Comparison of ENCODE assay signal across 1 cellular context in the genomic region with DNA sequence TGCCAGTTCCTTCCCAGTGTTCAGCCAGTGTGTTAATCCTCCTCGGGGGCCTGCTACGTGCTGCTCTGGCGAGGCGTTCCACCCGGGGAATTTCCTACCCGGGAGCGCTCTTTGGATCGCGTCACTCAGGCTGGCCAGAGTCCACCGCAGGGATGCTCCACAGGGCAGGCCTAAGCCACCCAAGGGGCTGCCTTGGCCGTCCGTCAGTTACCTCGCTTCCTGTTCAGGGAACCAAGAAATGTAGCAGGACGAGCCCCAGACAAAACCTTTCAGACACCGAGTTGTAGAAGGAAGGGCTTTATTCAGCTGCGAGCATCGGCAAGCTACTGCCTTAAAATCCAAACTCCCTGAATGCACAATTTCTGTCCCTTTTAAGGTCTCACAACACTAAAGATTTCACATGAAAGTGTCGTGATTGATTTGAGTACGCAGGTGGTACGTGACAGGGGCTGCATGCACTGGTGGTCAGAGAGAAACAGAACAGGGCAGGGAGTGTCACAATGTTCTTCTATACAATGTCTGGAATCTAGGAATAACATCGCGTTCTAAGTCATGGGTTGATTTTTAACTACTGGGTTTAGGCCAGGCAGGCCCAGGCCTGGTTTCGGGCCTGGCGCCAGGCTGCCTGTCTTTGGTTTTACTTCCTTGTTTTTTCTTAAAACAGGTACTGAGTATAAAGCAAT.
TF ChIP-seq lines count a peak whose summit lies in the region.

No MANE protein-coding gene starts in this region.

TF ChIP-seq in HepG2, 621 proteins besides CTCF, POLR2A, EP300 and RAD21 (continued from another document):
- TF ChIP-seq, protein P1, sequence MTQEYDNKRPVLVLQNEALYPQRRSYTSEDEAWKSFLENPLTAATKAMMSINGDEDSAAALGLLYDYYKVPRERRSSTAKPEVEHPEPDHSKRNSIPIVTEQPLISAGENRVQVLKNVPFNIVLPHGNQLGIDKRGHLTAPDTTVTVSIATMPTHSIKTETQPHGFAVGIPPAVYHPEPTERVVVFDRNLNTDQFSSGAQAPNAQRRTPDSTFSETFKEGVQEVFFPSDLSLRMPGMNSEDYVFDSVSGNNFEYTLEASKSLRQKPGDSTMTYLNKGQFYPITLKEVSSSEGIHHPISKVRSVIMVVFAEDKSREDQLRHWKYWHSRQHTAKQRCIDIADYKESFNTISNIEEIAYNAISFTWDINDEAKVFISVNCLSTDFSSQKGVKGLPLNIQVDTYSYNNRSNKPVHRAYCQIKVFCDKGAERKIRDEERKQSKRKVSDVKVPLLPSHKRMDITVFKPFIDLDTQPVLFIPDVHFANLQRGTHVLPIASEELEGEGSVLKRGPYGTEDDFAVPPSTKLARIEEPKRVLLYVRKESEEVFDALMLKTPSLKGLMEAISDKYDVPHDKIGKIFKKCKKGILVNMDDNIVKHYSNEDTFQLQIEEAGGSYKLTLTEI (CRISPR knock-in tag; conservative IDR thresholded peaks at IDR 0.05) = no peak
- TF ChIP-seq THYN1 (CRISPR knock-in tag; IDR thresholded peaks at IDR 0.05; ENCODE audit: borderline replicate concordance, low read depth) (0 out of 2 replicates have a peak, but pooled peaks have one; percentile 34), FLYWCH1 (CRISPR knock-in tag; IDR thresholded peaks at IDR 0.05) (no peak), NRL (CRISPR knock-in tag; IDR thresholded peaks at IDR 0.05; ENCODE audit: borderline replicate concordance) (peak; percentile 87), SIN3A (IDR thresholded peaks at IDR 0.05; ENCODE audit: borderline replicate concordance, low read depth, low read length) (no peak), ZNF589 (CRISPR knock-in tag; conservative IDR thresholded peaks at IDR 0.05) (no peak), FOXK1 (CRISPR knock-in tag; IDR thresholded peaks at IDR 0.05; ENCODE audit: borderline replicate concordance, low read depth) (no peak), ZZZ3 (CRISPR knock-in tag; IDR thresholded peaks at IDR 0.05; ENCODE audit: borderline replicate concordance) (no peak), PAWR (CRISPR knock-in tag; IDR thresholded peaks at IDR 0.05; ENCODE audit: borderline replicate concordance) (no peak), KLF12 (CRISPR knock-in tag; IDR thresholded peaks at IDR 0.05; ENCODE audit: borderline replicate concordance) (no peak), STAG1 (CRISPR knock-in tag; IDR thresholded peaks at IDR 0.05) (no peak), TBL1XR1 (IDR thresholded peaks at IDR 0.05; ENCODE audit: borderline replicate concordance, low read length, partially characterized antibody) (no peak), NONO (IDR thresholded peaks at IDR 0.05) (no peak), NONO (CRISPR knock-in tag; conservative IDR thresholded peaks at IDR 0.05) (no peak), REXO4 (CRISPR knock-in tag; IDR thresholded peaks at IDR 0.05; ENCODE audit: borderline replicate concordance) (no peak), CHCHD3 (CRISPR knock-in tag; IDR thresholded peaks at IDR 0.05) (no peak)
- TF ChIP-seq, protein P2, sequence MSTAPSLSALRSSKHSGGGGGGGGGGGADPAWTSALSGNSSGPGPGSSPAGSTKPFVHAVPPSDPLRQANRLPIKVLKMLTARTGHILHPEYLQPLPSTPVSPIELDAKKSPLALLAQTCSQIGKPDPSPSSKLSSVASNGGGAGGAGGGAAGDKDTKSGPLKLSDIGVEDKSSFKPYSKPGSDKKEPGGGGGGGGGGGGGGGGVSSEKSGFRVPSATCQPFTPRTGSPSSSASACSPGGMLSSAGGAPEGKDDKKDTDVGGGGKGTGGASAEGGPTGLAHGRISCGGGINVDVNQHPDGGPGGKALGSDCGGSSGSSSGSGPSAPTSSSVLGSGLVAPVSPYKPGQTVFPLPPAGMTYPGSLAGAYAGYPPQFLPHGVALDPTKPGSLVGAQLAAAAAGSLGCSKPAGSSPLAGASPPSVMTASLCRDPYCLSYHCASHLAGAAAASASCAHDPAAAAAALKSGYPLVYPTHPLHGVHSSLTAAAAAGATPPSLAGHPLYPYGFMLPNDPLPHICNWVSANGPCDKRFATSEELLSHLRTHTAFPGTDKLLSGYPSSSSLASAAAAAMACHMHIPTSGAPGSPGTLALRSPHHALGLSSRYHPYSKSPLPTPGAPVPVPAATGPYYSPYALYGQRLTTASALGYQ (CRISPR knock-in tag; IDR thresholded peaks at IDR 0.05) = no peak; the same call in 1 of the 2 replicates
- TF ChIP-seq, protein P3, sequence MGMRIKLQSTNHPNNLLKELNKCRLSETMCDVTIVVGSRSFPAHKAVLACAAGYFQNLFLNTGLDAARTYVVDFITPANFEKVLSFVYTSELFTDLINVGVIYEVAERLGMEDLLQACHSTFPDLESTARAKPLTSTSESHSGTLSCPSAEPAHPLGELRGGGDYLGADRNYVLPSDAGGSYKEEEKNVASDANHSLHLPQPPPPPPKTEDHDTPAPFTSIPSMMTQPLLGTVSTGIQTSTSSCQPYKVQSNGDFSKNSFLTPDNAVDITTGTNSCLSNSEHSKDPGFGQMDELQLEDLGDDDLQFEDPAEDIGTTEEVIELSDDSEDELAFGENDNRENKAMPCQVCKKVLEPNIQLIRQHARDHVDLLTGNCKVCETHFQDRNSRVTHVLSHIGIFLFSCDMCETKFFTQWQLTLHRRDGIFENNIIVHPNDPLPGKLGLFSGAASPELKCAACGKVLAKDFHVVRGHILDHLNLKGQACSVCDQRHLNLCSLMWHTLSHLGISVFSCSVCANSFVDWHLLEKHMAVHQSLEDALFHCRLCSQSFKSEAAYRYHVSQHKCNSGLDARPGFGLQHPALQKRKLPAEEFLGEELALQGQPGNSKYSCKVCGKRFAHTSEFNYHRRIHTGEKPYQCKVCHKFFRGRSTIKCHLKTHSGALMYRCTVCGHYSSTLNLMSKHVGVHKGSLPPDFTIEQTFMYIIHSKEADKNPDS (CRISPR knock-in tag; IDR thresholded peaks at IDR 0.05) = peak; percentile 84; the same call in 1 of the 2 replicates
- TF ChIP-seq, protein P4, sequence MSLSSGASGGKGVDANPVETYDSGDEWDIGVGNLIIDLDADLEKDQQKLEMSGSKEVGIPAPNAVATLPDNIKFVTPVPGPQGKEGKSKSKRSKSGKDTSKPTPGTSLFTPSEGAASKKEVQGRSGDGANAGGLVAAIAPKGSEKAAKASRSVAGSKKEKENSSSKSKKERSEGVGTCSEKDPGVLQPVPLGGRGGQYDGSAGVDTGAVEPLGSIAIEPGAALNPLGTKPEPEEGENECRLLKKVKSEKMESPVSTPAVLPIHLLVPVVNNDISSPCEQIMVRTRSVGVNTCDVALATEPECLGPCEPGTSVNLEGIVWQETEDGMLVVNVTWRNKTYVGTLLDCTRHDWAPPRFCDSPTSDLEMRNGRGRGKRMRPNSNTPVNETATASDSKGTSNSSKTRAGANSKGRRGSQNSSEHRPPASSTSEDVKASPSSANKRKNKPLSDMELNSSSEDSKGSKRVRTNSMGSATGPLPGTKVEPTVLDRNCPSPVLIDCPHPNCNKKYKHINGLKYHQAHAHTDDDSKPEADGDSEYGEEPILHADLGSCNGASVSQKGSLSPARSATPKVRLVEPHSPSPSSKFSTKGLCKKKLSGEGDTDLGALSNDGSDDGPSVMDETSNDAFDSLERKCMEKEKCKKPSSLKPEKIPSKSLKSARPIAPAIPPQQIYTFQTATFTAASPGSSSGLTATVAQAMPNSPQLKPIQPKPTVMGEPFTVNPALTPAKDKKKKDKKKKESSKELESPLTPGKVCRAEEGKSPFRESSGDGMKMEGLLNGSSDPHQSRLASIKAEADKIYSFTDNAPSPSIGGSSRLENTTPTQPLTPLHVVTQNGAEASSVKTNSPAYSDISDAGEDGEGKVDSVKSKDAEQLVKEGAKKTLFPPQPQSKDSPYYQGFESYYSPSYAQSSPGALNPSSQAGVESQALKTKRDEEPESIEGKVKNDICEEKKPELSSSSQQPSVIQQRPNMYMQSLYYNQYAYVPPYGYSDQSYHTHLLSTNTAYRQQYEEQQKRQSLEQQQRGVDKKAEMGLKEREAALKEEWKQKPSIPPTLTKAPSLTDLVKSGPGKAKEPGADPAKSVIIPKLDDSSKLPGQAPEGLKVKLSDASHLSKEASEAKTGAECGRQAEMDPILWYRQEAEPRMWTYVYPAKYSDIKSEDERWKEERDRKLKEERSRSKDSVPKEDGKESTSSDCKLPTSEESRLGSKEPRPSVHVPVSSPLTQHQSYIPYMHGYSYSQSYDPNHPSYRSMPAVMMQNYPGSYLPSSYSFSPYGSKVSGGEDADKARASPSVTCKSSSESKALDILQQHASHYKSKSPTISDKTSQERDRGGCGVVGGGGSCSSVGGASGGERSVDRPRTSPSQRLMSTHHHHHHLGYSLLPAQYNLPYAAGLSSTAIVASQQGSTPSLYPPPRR (CRISPR knock-in tag; IDR thresholded peaks at IDR 0.05; ENCODE audit: borderline replicate concordance) = peak; percentile 61; the same call in 1 of the 2 replicates
- TF ChIP-seq, protein P5, sequence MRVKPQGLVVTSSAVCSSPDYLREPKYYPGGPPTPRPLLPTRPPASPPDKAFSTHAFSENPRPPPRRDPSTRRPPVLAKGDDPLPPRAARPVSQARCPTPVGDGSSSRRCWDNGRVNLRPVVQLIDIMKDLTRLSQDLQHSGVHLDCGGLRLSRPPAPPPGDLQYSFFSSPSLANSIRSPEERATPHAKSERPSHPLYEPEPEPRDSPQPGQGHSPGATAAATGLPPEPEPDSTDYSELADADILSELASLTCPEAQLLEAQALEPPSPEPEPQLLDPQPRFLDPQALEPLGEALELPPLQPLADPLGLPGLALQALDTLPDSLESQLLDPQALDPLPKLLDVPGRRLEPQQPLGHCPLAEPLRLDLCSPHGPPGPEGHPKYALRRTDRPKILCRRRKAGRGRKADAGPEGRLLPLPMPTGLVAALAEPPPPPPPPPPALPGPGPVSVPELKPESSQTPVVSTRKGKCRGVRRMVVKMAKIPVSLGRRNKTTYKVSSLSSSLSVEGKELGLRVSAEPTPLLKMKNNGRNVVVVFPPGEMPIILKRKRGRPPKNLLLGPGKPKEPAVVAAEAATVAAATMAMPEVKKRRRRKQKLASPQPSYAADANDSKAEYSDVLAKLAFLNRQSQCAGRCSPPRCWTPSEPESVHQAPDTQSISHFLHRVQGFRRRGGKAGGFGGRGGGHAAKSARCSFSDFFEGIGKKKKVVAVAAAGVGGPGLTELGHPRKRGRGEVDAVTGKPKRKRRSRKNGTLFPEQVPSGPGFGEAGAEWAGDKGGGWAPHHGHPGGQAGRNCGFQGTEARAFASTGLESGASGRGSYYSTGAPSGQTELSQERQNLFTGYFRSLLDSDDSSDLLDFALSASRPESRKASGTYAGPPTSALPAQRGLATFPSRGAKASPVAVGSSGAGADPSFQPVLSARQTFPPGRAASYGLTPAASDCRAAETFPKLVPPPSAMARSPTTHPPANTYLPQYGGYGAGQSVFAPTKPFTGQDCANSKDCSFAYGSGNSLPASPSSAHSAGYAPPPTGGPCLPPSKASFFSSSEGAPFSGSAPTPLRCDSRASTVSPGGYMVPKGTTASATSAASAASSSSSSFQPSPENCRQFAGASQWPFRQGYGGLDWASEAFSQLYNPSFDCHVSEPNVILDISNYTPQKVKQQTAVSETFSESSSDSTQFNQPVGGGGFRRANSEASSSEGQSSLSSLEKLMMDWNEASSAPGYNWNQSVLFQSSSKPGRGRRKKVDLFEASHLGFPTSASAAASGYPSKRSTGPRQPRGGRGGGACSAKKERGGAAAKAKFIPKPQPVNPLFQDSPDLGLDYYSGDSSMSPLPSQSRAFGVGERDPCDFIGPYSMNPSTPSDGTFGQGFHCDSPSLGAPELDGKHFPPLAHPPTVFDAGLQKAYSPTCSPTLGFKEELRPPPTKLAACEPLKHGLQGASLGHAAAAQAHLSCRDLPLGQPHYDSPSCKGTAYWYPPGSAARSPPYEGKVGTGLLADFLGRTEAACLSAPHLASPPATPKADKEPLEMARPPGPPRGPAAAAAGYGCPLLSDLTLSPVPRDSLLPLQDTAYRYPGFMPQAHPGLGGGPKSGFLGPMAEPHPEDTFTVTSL (CRISPR knock-in tag; IDR thresholded peaks at IDR 0.05; ENCODE audit: borderline replicate concordance) = peak; percentile 77; the same call in 1 of the 2 replicates
